ENCODE assay signal across 8 cellular contexts in the genomic region with DNA sequence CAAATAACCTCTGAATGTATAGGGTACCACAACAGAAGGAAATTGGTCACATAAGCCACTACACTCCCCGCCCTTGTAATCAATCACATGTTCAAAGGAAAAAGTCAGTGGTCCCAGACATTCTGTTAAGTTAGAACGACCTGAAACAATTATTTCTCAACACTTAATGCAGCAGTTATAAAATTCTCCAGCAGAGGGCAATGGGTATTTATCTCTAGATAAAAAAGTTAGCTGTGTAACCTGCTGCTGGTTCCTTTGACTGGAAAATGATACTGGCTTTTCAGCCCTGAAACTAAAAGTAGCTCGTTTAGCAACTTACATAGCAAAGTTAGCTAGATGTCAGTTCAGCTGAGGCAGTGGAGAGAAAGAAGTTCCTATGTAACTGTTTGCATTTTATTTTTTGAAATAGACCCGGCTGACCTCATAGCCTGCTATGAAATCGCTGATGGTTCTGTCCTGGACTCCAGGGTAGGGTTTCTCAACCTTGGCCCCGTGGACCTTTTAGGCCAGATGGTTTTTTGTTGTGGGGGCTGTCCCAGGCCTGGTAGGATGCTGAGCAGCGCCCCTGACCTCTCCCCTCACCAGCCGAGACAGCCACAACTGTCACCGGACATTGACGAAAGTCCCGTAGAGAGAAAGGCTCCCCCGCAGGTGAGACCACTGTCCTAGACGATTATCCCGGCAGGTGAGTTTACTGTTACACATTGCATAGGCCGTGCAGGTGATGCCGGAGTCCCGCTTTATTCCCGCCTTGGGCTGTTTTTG. TPM values are rescaled to one million over a fixed set of nuclear protein-coding genes. Genes with fewer than 3 reads are reported as not detected.
DNase-seq lines count a peak whose midpoint lies in the region; ATAC-seq and TF ChIP-seq lines count a peak whose summit lies in the region.

No MANE protein-coding gene starts in this region.

- no peaks in the 10 kb centered on the region for H3K36me3 ChIP-seq in cardiac muscle cell

- H3K27me3 ChIP-seq in cardiac muscle cell = no peaks in the 10 kb centered on the region

- no peak overlapping the region for H3K4me3 Mint-ChIP-seq in chondrocyte (ENCODE audit: unreplicated experiment)

- no peaks in the 10 kb centered on the region for H3K9me3 ChIP-seq in cardiac muscle cell (ENCODE audit: low read depth)

- no peak for ATAC-seq in Right ventricle myocardium inferior
- ATAC-seq in HG02885 (IDR thresholded peaks at IDR 0.05; ENCODE audit: poor library complexity, unreplicated experiment) = peak; percentile 64
- no peak for ATAC-seq in GM19351 (IDR thresholded peaks at IDR 0.05; ENCODE audit: unreplicated experiment)

- peaks cover 5% of the 10 kb centered on the region for H3K27me3 Mint-ChIP-seq in chondrocyte (ENCODE audit: low read depth)

- H3K4me3 ChIP-seq in cardiac muscle cell = no peak overlapping the region

- peak; percentile 71 for TF ChIP-seq CTCF in cardiac muscle cell (IDR thresholded peaks at IDR 0.05; ENCODE audit: low read depth, low read length)
- TF ChIP-seq CTCF in chondrocyte (IDR thresholded peaks at IDR 0.05) = peak; percentile 87

- intact Hi-C loops in Right ventricle myocardium inferior (cut with DNase I) = loop anchor here (2.0 kb wide), 1 partner anchor 204 kb away; no protein-coding TSS in a partner anchor

- H3K4me1 ChIP-seq in cardiac muscle cell (ENCODE audit: low read depth) = no peaks in the 10 kb centered on the region

- H3K4me1 Mint-ChIP-seq in chondrocyte (ENCODE audit: low read depth) = peaks cover 5% of the 10 kb centered on the region

- no peak overlapping the region for H3K27ac Mint-ChIP-seq in chondrocyte (ENCODE audit: unreplicated experiment)

- no peak overlapping the region for H3K27ac ChIP-seq in cardiac muscle cell

- H3K9me3 Mint-ChIP-seq in chondrocyte (ENCODE audit: low read depth) = no peaks in the 10 kb centered on the region

- DNase-seq in cardiac muscle cell (ENCODE audit: low read depth in 1 of 2, low spot score in 1 of 2) (peak; percentile 71 to 77), Right ventricle myocardium inferior (ENCODE audit: missing footprints) (no peak), NOMO-1 treated with dmso at 0.1 percent for 144 hours (lab: John Stamatoyannopoulos, UW; ENCODE audit: unreplicated experiment) (peak; percentile 14), chondrocyte (ENCODE audit: low spot score) (no peak), lung microvascular endothelial cell (ENCODE audit: low read depth in 2 of 2) (peak; percentile 62 to 71)
- DNase-seq in activated CD4-positive, alpha-beta T cell treated with anti-CD3 and anti-CD28 coated beads for 4 hours = no peak

- no peaks in the 10 kb centered on the region for H3K36me3 Mint-ChIP-seq in chondrocyte (ENCODE audit: low read depth)

RNA-seq across cellular contexts. Expression of gene PROSER2, which starts 40.2 kb away (rescaled TPM):
- total RNA-seq in cardiac muscle cell (17.3 and 20.7 TPM in 2 replicates), Right ventricle myocardium inferior (1.2 TPM), chondrocyte (15.2 to 23.8 TPM (median 15.6 TPM) in 3 replicates), lung microvascular endothelial cell (5.0 and 7.3 TPM in 2 replicates)
- polyA plus RNA-seq in cardiac muscle cell = 11.4 and 23.7 TPM in 2 replicates

RNA-seq across cellular contexts. Expression of gene ECHDC3, which starts 40.8 kb away (rescaled TPM):
- total RNA-seq in cardiac muscle cell = 17.8 and 32.0 TPM in 2 replicates
- 8.4 and 26.3 TPM in 2 replicates for polyA plus RNA-seq in cardiac muscle cell
- total RNA-seq in Right ventricle myocardium inferior = 101 TPM
- 0.41 to 6.5 TPM (median 5.7 TPM) in 3 replicates for total RNA-seq in chondrocyte
- 10.2 and 34.5 TPM in 2 replicates for total RNA-seq in lung microvascular endothelial cell

Comparison
In these comparisons a context has a peak if more than half of its experiments do, and no peak if none do; other contexts are left out.
1. DNase-seq: peak in cardiac muscle cell (2 of 2), NOMO-1 treated with dmso at 0.1 percent for 144 hours (single experiment) and lung microvascular endothelial cell (2 of 2); none in Right ventricle myocardium inferior (single experiment), chondrocyte (single experiment) and activated CD4-positive, alpha-beta T cell treated with anti-CD3 and anti-CD28 coated beads for 4 hours (0 of 2).